ENCODE assay signal across 8 cellular contexts in the genomic region with DNA sequence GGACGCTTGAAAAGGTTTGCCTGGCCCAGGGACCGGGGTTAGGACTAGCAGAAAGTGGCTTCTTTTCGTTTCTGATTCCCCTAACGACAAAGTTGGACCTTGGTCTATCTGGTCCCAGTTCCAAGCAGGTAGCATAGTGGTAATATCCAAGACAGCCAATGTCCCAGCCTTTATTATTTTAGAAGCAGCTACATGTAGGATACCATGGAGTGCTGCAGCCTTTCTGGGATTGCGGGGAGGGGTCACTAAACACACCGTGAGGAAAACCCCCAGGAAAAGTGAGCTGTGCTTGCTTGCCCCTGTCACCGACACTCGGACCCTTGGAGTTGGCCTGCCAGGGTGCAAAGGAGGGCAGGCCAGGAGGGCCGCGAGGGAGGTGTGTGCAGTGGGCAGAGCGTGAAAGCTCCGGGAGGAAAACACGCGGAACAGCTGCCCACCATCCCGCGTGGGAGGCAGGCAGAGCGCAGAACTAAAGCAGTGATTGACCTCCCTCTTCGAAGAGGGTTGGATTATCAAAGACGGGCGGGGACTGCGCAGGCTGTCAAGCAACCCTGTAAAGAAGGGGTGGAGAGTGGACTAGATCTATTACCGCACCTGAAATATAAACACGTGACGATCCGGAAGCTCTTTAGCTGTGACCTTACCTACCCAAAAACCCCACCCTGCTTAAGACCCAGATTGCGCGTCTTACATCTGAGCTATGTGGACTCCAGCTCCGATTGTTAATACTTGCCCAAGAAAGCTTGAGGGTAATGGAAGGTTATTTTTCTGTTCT. TPM values are rescaled to one million over a fixed set of nuclear protein-coding genes. Genes with fewer than 3 reads are reported as not detected.
DNase-seq lines count a peak whose midpoint lies in the region; ATAC-seq and TF ChIP-seq lines count a peak whose summit lies in the region.

No MANE protein-coding gene starts in this region.

- H3K4me1 ChIP-seq in left ventricle myocardium inferior (peaks cover 68% of the 10 kb centered on the region), psoas muscle (peaks cover 51% of the 10 kb centered on the region)

- DNase-seq in COR-L47 (lab: John Stamatoyannopoulos, UW) (peak; percentile 54), RWPE1 (ENCODE audit: low spot score) (peak; percentile 76), left ventricle myocardium inferior (peak; percentile 28), psoas muscle (peak; percentile 29 to 61), NCI-H226 (no peak)
- peak; percentile 41 for DNase-seq in activated naive CD8-positive, alpha-beta T cell treated with anti-CD3 and anti-CD28 coated beads, Interleukin-2, amount 50 U/mL, for 24 hours

- H3K4me3 ChIP-seq in left ventricle myocardium inferior (peak overlapping the region; percentile 95), psoas muscle (peak overlapping the region; percentile 85)

- peaks cover 6% of the 10 kb centered on the region for H3K9me3 Mint-ChIP-seq in activated naive CD8-positive, alpha-beta T cell treated with anti-CD3 and anti-CD28 coated beads, Interleukin-2, amount 50 U/mL, for 24 hours

- TF ChIP-seq CTCF in RWPE1 (conservative IDR thresholded peaks at IDR 0.05; ENCODE audit: low read depth) (no peak), left ventricle myocardium inferior (IDR thresholded peaks at IDR 0.05; ENCODE audit: borderline replicate concordance) (no peak), psoas muscle (IDR thresholded peaks at IDR 0.05) (no peak)

- peaks cover 9% of the 10 kb centered on the region for H3K36me3 Mint-ChIP-seq in activated naive CD8-positive, alpha-beta T cell treated with anti-CD3 and anti-CD28 coated beads, Interleukin-2, amount 50 U/mL, for 24 hours (ENCODE audit: low read depth)

- H3K27me3 Mint-ChIP-seq in activated naive CD8-positive, alpha-beta T cell treated with anti-CD3 and anti-CD28 coated beads, Interleukin-2, amount 50 U/mL, for 24 hours = no peaks in the 10 kb centered on the region

- intact Hi-C loops in left ventricle myocardium inferior (cut with micrococcal nuclease) (loop anchor here (5.0 kb wide), 1 partner anchor 55 kb away; no protein-coding TSS in a partner anchor), psoas muscle (cut with DNase I) (loop anchor here in 1 of 2 donors (5.0 kb wide), 3 partner anchors 35 to 260 kb away; no protein-coding TSS in a partner anchor)

- peaks cover 61% of the 10 kb centered on the region for H3K4me1 Mint-ChIP-seq in activated naive CD8-positive, alpha-beta T cell treated with anti-CD3 and anti-CD28 coated beads, Interleukin-2, amount 50 U/mL, for 24 hours

- POLR2A ChIA-PET in RWPE1 (lab: Yijun Ruan, JAX; ENCODE audit: low non-redundant PET) = interaction anchor here (0.6 to 0.7 kb wide), 3 partner anchors 24 to 42 kb away, joined by 3 read pairs; no protein-coding TSS in a partner anchor

- H3K27ac ChIP-seq in RWPE1 = peak overlapping the region; percentile 88
- peak overlapping the region; percentile 99 for H3K27ac ChIP-seq in left ventricle myocardium inferior (replicated peaks)
- H3K27ac ChIP-seq in psoas muscle = peak overlapping the region; percentile 93

- WGBS in psoas muscle, 3 donors = 1 to 2% (median 2%) methylated on average over 28 of the region's 28 CpGs

- H3K36me3 ChIP-seq in left ventricle myocardium inferior = no peaks in the 10 kb centered on the region
- H3K36me3 ChIP-seq in psoas muscle (ENCODE audit: insufficient read depth in 1 of 2, low read depth in 1 of 2) = no peaks in the 10 kb centered on the region

- ATAC-seq in GM19452 (IDR thresholded peaks at IDR 0.05; ENCODE audit: unreplicated experiment) (peak; percentile 35), HG03521 (IDR thresholded peaks at IDR 0.05; ENCODE audit: unreplicated experiment) (peak; percentile 22), psoas muscle (peak; percentile 29 to 44 (median 36))
- ATAC-seq in activated naive CD8-positive, alpha-beta T cell treated with anti-CD3 and anti-CD28 coated beads, Interleukin-2, amount 50 U/mL, for 24 hours = peak; percentile 64

- H3K27me3 ChIP-seq in left ventricle myocardium inferior (ENCODE audit: low read depth) (no peaks in the 10 kb centered on the region), psoas muscle (ENCODE audit: insufficient read depth in 3 of 3, low read length in 2 of 3) (no peaks in the 10 kb centered on the region)

- H3K9me3 ChIP-seq in left ventricle myocardium inferior (replicated peaks) = no peaks in the 10 kb centered on the region
- no peaks in the 10 kb centered on the region for H3K9me3 ChIP-seq in psoas muscle

- peak overlapping the region; percentile 57 for H3K27ac Mint-ChIP-seq in activated naive CD8-positive, alpha-beta T cell treated with anti-CD3 and anti-CD28 coated beads, Interleukin-2, amount 50 U/mL, for 24 hours

- CTCF ChIA-PET in RWPE1 (lab: Yijun Ruan, JAX) = interaction anchor here (0.6 to 0.8 kb wide), 3 partner anchors 36 to 1329 kb away, joined by 3 to 4 read pairs (median 4); no protein-coding TSS in a partner anchor

- H3K4me3 Mint-ChIP-seq in activated naive CD8-positive, alpha-beta T cell treated with anti-CD3 and anti-CD28 coated beads, Interleukin-2, amount 50 U/mL, for 24 hours = peak overlapping the region; percentile 89

RNA-seq across cellular contexts. Expression of a gene that starts 0.6 kb away (rescaled TPM):
- total RNA-seq in left ventricle myocardium inferior = 37.1 TPM
- total RNA-seq in psoas muscle = 10 to 100 TPM; 31.0 to 47.7 (median 37.4) TPM
- polyA plus RNA-seq in psoas muscle = 10 to 100 TPM in 2 of 3 donors, 1 to 10 TPM in 1; 8.4 to 23.8 (median 15.4) TPM
